ENCODE assay signal across 20 cellular contexts in the genomic region with DNA sequence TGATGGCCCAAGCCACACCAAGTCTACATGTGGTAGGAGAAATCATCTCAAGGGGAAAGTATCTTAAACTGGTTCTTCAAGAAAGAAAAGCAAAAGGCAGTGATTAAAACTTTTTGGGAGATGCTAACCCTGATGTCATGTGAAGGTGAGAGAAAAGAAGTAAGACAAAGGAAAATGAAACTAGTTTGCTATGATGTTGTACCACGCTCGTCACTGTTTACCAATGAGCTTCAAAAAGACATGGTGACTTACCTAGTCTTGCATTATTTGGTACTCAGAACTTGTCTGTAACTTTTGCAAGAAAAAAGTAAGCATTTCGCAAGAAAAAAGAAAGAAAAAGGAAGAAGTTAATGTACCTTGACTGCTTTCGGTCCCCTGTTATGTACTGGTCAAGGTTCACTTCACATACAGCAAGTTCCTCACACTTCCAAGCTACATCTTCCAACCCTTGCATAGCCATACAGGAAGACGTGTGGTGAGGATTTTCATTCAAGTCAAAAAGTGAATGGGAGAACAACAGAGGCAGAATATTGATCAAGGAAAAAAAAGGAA.
"Had no signal": no experiment of that assay in that cellular context is flagged by ENCODE, and none has a peak within 500 bp of the region (broad histone marks: within the 10 kb centered on the region; RNA-seq: fewer than 3 reads in every experiment).

No MANE protein-coding gene starts in this region.

- FAIRE-seq: endothelial cell of umbilical vein, islet of Langerhans, small intestine had no signal

- H3K9me3 Mint-ChIP-seq: activated T-helper 1 cell treated with anti-CD3 and anti-CD28 coated beads, Interleukin-12 subunit alpha, Interleukin-12 subunit beta, Interleukin-2, Interleukin-4 antibody, amounts not matched to agents 30 ng/mL and 10 ng/mL and 1 ng/mL, durations not matched to agents 14 hours and 24 hours and 36 hours had no signal

- H3K4me1 ChIP-seq: adrenal gland, esophagus squamous epithelium, prostate gland, upper lobe of left lung had no signal

- H3K36me3 Mint-ChIP-seq: activated naive CD4-positive, alpha-beta T cell treated with anti-CD3 and anti-CD28 coated beads, Interleukin-2, amount 50 U/mL, for 72 hours; stimulated activated naive B cell treated with anti-CD40 and anti-IgM and Interleukin-4, amounts not matched to agents 10 μg/mL and 1 μg/mL and 100 μg/mL, for 72 hours had no signal

- H3K27me3 Mint-ChIP-seq: stimulated activated naive B cell treated with anti-CD40 and anti-IgM and Interleukin-4, amounts not matched to agents 10 μg/mL and 1 μg/mL and 100 μg/mL, for 72 hours had no signal

- H3K27ac ChIP-seq: adrenal gland, cardiac muscle cell, esophagus squamous epithelium, hepatocyte, prostate gland, thoracic aorta, upper lobe of left lung had no signal

- H3K4me3 Mint-ChIP-seq: activated T-helper 1 cell treated with anti-CD3 and anti-CD28 coated beads, Interleukin-12 subunit alpha, Interleukin-12 subunit beta, Interleukin-2, Interleukin-4 antibody, amounts not matched to agents 30 ng/mL and 10 ng/mL and 1 ng/mL, durations not matched to agents 14 hours and 24 hours and 36 hours; stimulated activated naive B cell treated with anti-CD40 and anti-IgM and Interleukin-4, amounts not matched to agents 10 μg/mL and 1 μg/mL and 100 μg/mL, for 72 hours had no signal

- H3K4me3 ChIP-seq: adrenal gland, cardiac muscle cell, esophagus squamous epithelium, hepatocyte, prostate gland, thoracic aorta, upper lobe of left lung had no signal

- H3K27me3 ChIP-seq: adrenal gland, cardiac muscle cell, esophagus squamous epithelium, hepatocyte, upper lobe of left lung had no signal

- H3K36me3 ChIP-seq: adrenal gland, cardiac muscle cell, esophagus squamous epithelium, prostate gland, thoracic aorta, upper lobe of left lung had no signal

- H3K4me1 Mint-ChIP-seq: stimulated activated naive B cell treated with anti-CD40 and anti-IgM and Interleukin-4, amounts not matched to agents 10 μg/mL and 1 μg/mL and 100 μg/mL, for 72 hours had no signal

- H3K9me3 ChIP-seq: adrenal gland, esophagus squamous epithelium, prostate gland, thoracic aorta, upper lobe of left lung had no signal

- DNase-seq: activated CD4-positive, alpha-beta T cell treated with anti-CD3 and anti-CD28 coated beads, Interleukin-2, amount 50 U/mL, for 48 hours; activated gamma-delta T cell treated with Interleukin-2 at 50 U/mL for 16 hours; adrenal gland; dermis blood vessel endothelial cell; effector memory CD4-positive, alpha-beta T cell; esophagus squamous epithelium; left ventricle myocardium superior; right cardiac atrium; small intestine; stimulated activated CD4-positive, alpha-beta T cell treated with anti-CD3 and anti-CD28 coated beads, Interleukin-4, amount 100 ng/mL, for 4 hours; stimulated activated naive B cell treated with anti-CD40 and anti-IgM and Interleukin-4, amounts not matched to agents 10 μg/mL and 1 μg/mL and 100 μg/mL, for 72 hours; upper lobe of left lung had no signal

- ATAC-seq: activated naive CD4-positive, alpha-beta T cell treated with anti-CD3 and anti-CD28 coated beads, Interleukin-2, amount 50 U/mL, for 72 hours; left ventricle myocardium superior; right cardiac atrium; stimulated activated naive B cell treated with anti-CD40 and anti-IgM and Interleukin-4, amounts not matched to agents 10 μg/mL and 1 μg/mL and 100 μg/mL, for 72 hours had no signal
